In the genomic region with DNA sequence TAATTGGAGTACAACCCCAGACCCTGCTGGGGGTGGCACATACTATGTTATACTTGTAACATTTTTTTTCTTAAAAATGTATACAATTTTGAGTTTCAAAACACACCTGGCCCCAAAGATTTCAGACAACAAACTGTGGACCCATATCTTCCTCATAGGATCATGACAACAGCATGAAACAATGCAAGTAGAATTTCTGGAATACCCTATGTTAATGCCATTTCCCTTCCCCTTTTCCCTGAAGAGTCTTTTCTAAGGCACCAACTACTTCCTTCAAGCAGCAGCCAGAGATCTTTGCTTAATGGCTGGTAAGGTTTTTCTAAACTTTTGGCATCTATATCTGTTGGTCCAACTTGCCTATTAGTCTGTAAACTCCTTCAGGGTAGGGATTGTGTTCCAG, we compare ENCODE assay signal across 31 cellular contexts.
"Had no signal": no experiment of that assay in that cellular context is flagged by ENCODE, and none has a peak within 500 bp of the region (broad histone marks: within the 10 kb centered on the region; RNA-seq: fewer than 3 reads in every experiment).

No MANE protein-coding gene starts in this region.

- ATAC-seq: activated CD4-positive, CD25-positive, alpha-beta regulatory T cell treated with anti-CD3 and anti-CD28 coated beads, Interleukin-2, amount 50 U/mL, for 24 hours; activated CD8-positive, alpha-beta T cell treated with anti-CD3 and anti-CD28 coated beads for 36 hours; activated T-cell treated with anti-CD3 and anti-CD28 coated beads, Interleukin-2, amount 50 U/mL, for 4 hours; activated T-helper 17 cell treated with anti-CD3 and anti-CD28 coated beads, Interleukin-2, amount 50 U/mL, for 72 hours; body of pancreas; T-helper 17 cell had no signal

- DNase-seq: activated B cell treated with CpG ODN at 0.5 μM for 24 hours; activated CD4-positive, alpha-beta T cell treated with anti-CD3 and anti-CD28 coated beads for 48 hours; activated CD4-positive, alpha-beta T cell treated with anti-CD3 and anti-CD28 coated beads, Interleukin-2, amount 50 U/mL, for 1 hour; activated CD4-positive, alpha-beta T cell treated with anti-CD3 and anti-CD28 coated beads, Interleukin-2, amount 50 U/mL, for 48 hours; activated CD8-positive, alpha-beta memory T cell treated with anti-CD3 and anti-CD28 coated beads for 24 hours; activated CD8-positive, alpha-beta T cell treated with anti-CD3 and anti-CD28 coated beads for 36 hours; activated effector memory CD4-positive, alpha-beta T cell treated with Interleukin-2 at 50 U/mL for 16 hours; activated gamma-delta T cell treated with Interleukin-2 at 50 U/mL for 16 hours; activated naive CD4-positive, alpha-beta T cell treated with anti-CD3 and anti-CD28 coated beads, Interleukin-2, amount 50 U/mL, for 16 hours; activated naive CD4-positive, alpha-beta T cell treated with Interleukin-2 at 50 U/mL for 16 hours; activated T-cell treated with anti-CD3 and anti-CD28 coated beads, Interleukin-2, amount 50 U/mL, for 4 hours; amniotic stem cell; anterior cingulate cortex; body of pancreas; central memory CD4-positive, alpha-beta T cell; cerebellar nuclear complex; colonic mucosa; effector CD8-positive, alpha-beta T cell; erythroblast; head of caudate nucleus; T-helper 1 cell; T-helper 17 cell; T1000; WERI-Rb-1 had no signal

- H3K27ac ChIP-seq: body of pancreas, cardiac muscle cell, colonic mucosa, esophagus muscularis mucosa, WERI-Rb-1 had no signal

- H3K4me3 ChIP-seq: body of pancreas, cardiac muscle cell, colonic mucosa, esophagus muscularis mucosa had no signal

- H3K36me3 ChIP-seq: cardiac muscle cell, colonic mucosa, esophagus muscularis mucosa, WERI-Rb-1 had no signal

- H3K27me3 ChIP-seq: body of pancreas, cardiac muscle cell, colonic mucosa, esophagus muscularis mucosa had no signal

- FAIRE-seq: endometrium, endothelial cell of umbilical vein, frontal cortex had no signal

- H3K9me3 ChIP-seq: body of pancreas, colonic mucosa, esophagus muscularis mucosa had no signal
